13 cellular contexts compared by ENCODE assay signal in genomic region chr5:135242021-135242480, GRCh38.
DNase-seq lines count a peak whose midpoint lies in the region; ATAC-seq and TF ChIP-seq lines count a peak whose summit lies in the region.
"Had no signal": no experiment of that assay in that cellular context is flagged by ENCODE, and none has a peak within 500 bp of the region (broad histone marks: within the 10 kb centered on the region; RNA-seq: fewer than 3 reads in every experiment).

No MANE protein-coding gene starts in this region.

- no peak overlapping the region for H3K27ac Mint-ChIP-seq in type B pancreatic cell
- H3K27ac Mint-ChIP-seq: activated naive CD8-positive, alpha-beta T cell treated with anti-CD3 and anti-CD28 coated beads for 36 hours; stimulated activated effector memory CD8-positive, alpha-beta T cell treated with anti-CD3 and anti-CD28 coated beads, Interleukin-12 subunit alpha, Interleukin-12 subunit beta, amount 100 ng/mL, for 72 hours had no signal

- peaks cover 55% of the 10 kb centered on the region for H3K4me1 Mint-ChIP-seq in type B pancreatic cell (ENCODE audit: unreplicated experiment)
- H3K4me1 Mint-ChIP-seq: activated naive CD8-positive, alpha-beta T cell treated with anti-CD3 and anti-CD28 coated beads for 36 hours; stimulated activated effector memory CD8-positive, alpha-beta T cell treated with anti-CD3 and anti-CD28 coated beads, Interleukin-12 subunit alpha, Interleukin-12 subunit beta, amount 100 ng/mL, for 72 hours had no signal

- H3K36me3 ChIP-seq in breast epithelium = no peaks in the 10 kb centered on the region
- H3K36me3 ChIP-seq: prostate gland had no signal

- H3K27ac ChIP-seq in breast epithelium = peak overlapping the region; percentile 23 to 68
- H3K27ac ChIP-seq: 22Rv1 had no signal

- TF ChIP-seq POLR2A in breast epithelium (IDR thresholded peaks at IDR 0.05) (no peak), erythroblast (IDR thresholded peaks at IDR 0.05; ENCODE audit: low read length) (no peak)

- no peaks in the 10 kb centered on the region for H3K36me3 Mint-ChIP-seq in type B pancreatic cell
- H3K36me3 Mint-ChIP-seq: activated naive CD8-positive, alpha-beta T cell treated with anti-CD3 and anti-CD28 coated beads for 36 hours; stimulated activated effector memory CD8-positive, alpha-beta T cell treated with anti-CD3 and anti-CD28 coated beads, Interleukin-12 subunit alpha, Interleukin-12 subunit beta, amount 100 ng/mL, for 72 hours had no signal

- no peaks in the 10 kb centered on the region for H3K9me3 ChIP-seq in breast epithelium
- H3K9me3 ChIP-seq: prostate gland had no signal

- no peaks in the 10 kb centered on the region for H3K27me3 ChIP-seq in breast epithelium

- no peak overlapping the region for H3K4me3 ChIP-seq in breast epithelium
- H3K4me3 ChIP-seq: prostate gland had no signal

- H3K27me3 Mint-ChIP-seq in type B pancreatic cell = peaks cover 35% of the 10 kb centered on the region
- H3K27me3 Mint-ChIP-seq: activated naive CD8-positive, alpha-beta T cell treated with anti-CD3 and anti-CD28 coated beads for 36 hours had no signal

- peaks cover 0 to 2% of the 10 kb centered on the region in 2 donors for H3K4me1 ChIP-seq in breast epithelium
- H3K4me1 ChIP-seq: prostate gland had no signal

- no peaks in the 10 kb centered on the region for H3K9me3 Mint-ChIP-seq in type B pancreatic cell
- H3K9me3 Mint-ChIP-seq: activated naive CD8-positive, alpha-beta T cell treated with anti-CD3 and anti-CD28 coated beads for 36 hours; stimulated activated effector memory CD8-positive, alpha-beta T cell treated with anti-CD3 and anti-CD28 coated beads, Interleukin-12 subunit alpha, Interleukin-12 subunit beta, amount 100 ng/mL, for 72 hours had no signal

- no peak for ATAC-seq in activated CD4-positive, CD25-positive, alpha-beta regulatory T cell treated with anti-CD3 and anti-CD28 coated beads, Interleukin-2, amount 50 U/mL, for 24 hours
- ATAC-seq: stimulated activated effector memory CD8-positive, alpha-beta T cell treated with anti-CD3 and anti-CD28 coated beads, Interleukin-12 subunit alpha, Interleukin-12 subunit beta, amount 100 ng/mL, for 72 hours had no signal

- H3K4me3 Mint-ChIP-seq in type B pancreatic cell = no peak overlapping the region
- H3K4me3 Mint-ChIP-seq: activated naive CD8-positive, alpha-beta T cell treated with anti-CD3 and anti-CD28 coated beads for 36 hours; stimulated activated effector memory CD8-positive, alpha-beta T cell treated with anti-CD3 and anti-CD28 coated beads, Interleukin-12 subunit alpha, Interleukin-12 subunit beta, amount 100 ng/mL, for 72 hours had no signal

- DNase-seq in DMS 273 (lab: John Stamatoyannopoulos, UW; ENCODE audit: unreplicated experiment) (peak; percentile 13), DMS 273 treated with DMSO at 0.1 percent for 48 hours (lab: John Stamatoyannopoulos, UW) (no peak), breast epithelium (ENCODE audit: low spot score in 2 of 2) (peak; percentile 22 to 49), kidney glomerular epithelial cell (lab: John Stamatoyannopoulos, UW) (peak; percentile 16), type B pancreatic cell (ENCODE audit: extremely low spot score, unreplicated experiment) (peak; percentile 44), erythroblast (lab: John Stamatoyannopoulos, UW) (no peak)
- DNase-seq in stimulated activated CD4-positive, alpha-beta T cell treated with anti-CD3 and anti-CD28 coated beads, Interleukin-15, amount 100 ng/mL, for 24 hours = no peak
- DNase-seq: activated naive CD8-positive, alpha-beta T cell treated with anti-CD3 and anti-CD28 coated beads for 36 hours; NCI-H510A treated with DMSO at 0.1 percent for 48 hours had no signal

- intact Hi-C loops in breast epithelium (cut with DNase I; ENCODE audit: low total_unique reads) = no loop called here

- TF ChIP-seq CTCF in breast epithelium (IDR thresholded peaks at IDR 0.05) = no peak
- TF ChIP-seq CTCF in type B pancreatic cell (conservative IDR thresholded peaks at IDR 0.05) = no peak

Comparison
In these comparisons a context has a peak if more than half of its experiments do, and no peak if none do; other contexts are left out.
1. DNase-seq: peak in DMS 273 (single experiment), breast epithelium (2 of 2), kidney glomerular epithelial cell (single experiment) and type B pancreatic cell (single experiment); none in DMS 273 treated with DMSO at 0.1 percent for 48 hours (single experiment), erythroblast (0 of 2) and stimulated activated CD4-positive, alpha-beta T cell treated with anti-CD3 and anti-CD28 coated beads, Interleukin-15, amount 100 ng/mL, for 24 hours (single experiment).